ENCODE assay signal across 10 cellular contexts in the genomic region with DNA sequence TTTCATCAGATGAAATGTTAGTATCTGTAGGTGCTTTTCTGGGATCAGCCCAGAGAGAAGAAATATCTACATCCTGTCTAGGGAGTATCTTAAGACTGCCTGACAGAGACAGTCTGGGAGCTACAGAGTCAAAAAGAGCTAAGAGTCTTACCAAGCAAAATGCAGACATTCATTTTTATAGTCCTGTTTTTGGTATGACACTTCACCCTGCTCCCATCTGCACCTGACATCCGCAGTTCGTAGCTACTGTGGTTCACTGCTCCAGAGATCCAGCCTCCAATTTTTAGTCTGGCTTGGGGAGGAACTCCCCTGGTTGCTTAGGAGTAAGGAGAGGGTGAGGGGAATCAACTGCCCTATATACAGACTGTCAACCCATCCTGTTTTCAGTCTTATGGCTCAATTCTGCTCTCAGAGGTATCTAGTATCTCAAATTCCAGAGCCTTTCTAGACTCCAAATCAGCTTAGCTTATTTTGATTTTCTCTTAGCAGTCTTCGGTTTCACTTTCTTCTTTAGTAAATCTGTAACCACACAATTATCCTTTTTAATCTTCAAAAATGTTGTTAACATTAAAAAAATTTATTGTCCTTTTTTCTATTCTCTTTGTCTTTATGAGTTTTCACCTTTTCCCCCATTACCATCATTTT.
DNase-seq lines count a peak whose midpoint lies in the region; ATAC-seq lines count a peak whose summit lies in the region.
"Had no signal": no experiment of that assay in that cellular context is flagged by ENCODE, and none has a peak within 500 bp of the region (broad histone marks: within the 10 kb centered on the region; RNA-seq: fewer than 3 reads in every experiment).

No MANE protein-coding gene starts in this region.

- H3K27me3 ChIP-seq in BLaER1: no peaks in the 10 kb centered on the region
- no peaks in the 10 kb centered on the region for H3K27me3 ChIP-seq in Karpas-422 (ENCODE audit: low read length)

- H3K9ac ChIP-seq in BLaER1 (no peak overlapping the region), Karpas-422 (ENCODE audit: low read length) (no peak overlapping the region)

- H4K20me1 ChIP-seq in BLaER1: no peaks in the 10 kb centered on the region
- no peaks in the 10 kb centered on the region for H4K20me1 ChIP-seq in Karpas-422 (ENCODE audit: insufficient read depth, low read depth, low read length)

- H2AFZ ChIP-seq in Karpas-422 (ENCODE audit: low read length): no peak overlapping the region

- no peaks in the 10 kb centered on the region for H3K79me2 ChIP-seq in Karpas-422 (ENCODE audit: low read length)

- H3K4me2 ChIP-seq in BLaER1 (0 out of 2 replicates have a peak overlapping the region, but pooled peaks have one; percentile 16), Karpas-422 (ENCODE audit: low read depth, low read length, poor library complexity, severe bottlenecking) (peak overlapping the region; percentile 27)

- no peak overlapping the region for H3K4me3 ChIP-seq in BLaER1
- no peak overlapping the region for H3K4me3 ChIP-seq in Karpas-422 (ENCODE audit: low read length)

- DNase-seq in Karpas-422: no peak
- DNase-seq in stimulated activated naive CD4-positive, alpha-beta T cell treated with Interleukin-2 at 50 U/mL for 16 hours (lab: John Stamatoyannopoulos, UW): no peak
- DNase-seq in NCI-H2107 (lab: John Stamatoyannopoulos, UW): no peak
- DNase-seq in middle frontal gyrus (ENCODE audit: extremely low spot score, low spot score): no peak
- DNase-seq: anterior cingulate cortex, NCI-H510A had no signal

- H3K9me3 ChIP-seq in BLaER1 (peaks cover 25% of the 10 kb centered on the region), Karpas-422 (ENCODE audit: low read length) (no peaks in the 10 kb centered on the region)

- H3K27ac ChIP-seq in BLaER1 (no peak overlapping the region), Karpas-422 (ENCODE audit: low read length) (no peak overlapping the region)

- H3K9me2 ChIP-seq in Karpas-422 (replicated peaks; ENCODE audit: insufficient read depth, low read length): no peaks in the 10 kb centered on the region

- H3K36me3 ChIP-seq in BLaER1 (no peaks in the 10 kb centered on the region), Karpas-422 (ENCODE audit: insufficient read depth, low read length) (no peaks in the 10 kb centered on the region)

- H3K4me1 ChIP-seq in BLaER1 (peaks cover 20% of the 10 kb centered on the region), Karpas-422 (ENCODE audit: low read length) (peaks cover 4% of the 10 kb centered on the region)

- ATAC-seq in GM19023 (IDR thresholded peaks at IDR 0.05; ENCODE audit: unreplicated experiment): peak; percentile 58
- peak; percentile 64 for ATAC-seq in HG02759 (IDR thresholded peaks at IDR 0.05; ENCODE audit: unreplicated experiment)
- ATAC-seq in GM19324 (IDR thresholded peaks at IDR 0.05; ENCODE audit: low FRiP score, unreplicated experiment): no peak
